Comparison of ENCODE assay signal across 1 cellular context in genomic region chr11:57663975-57664374, GRCh38.
TF ChIP-seq lines count a peak whose summit lies in the region.

No MANE protein-coding gene starts in this region.

TF ChIP-seq in K562, 482 proteins besides CTCF, POLR2A, EP300 and RAD21:
- TF ChIP-seq PCBP2 (IDR thresholded peaks at IDR 0.05; ENCODE audit: low read depth, low read length, poor library complexity, severe bottlenecking) (no peak), ZNF512 (tag; IDR thresholded peaks at IDR 0.05) (peak; percentile 73)
